Comparison of ENCODE assay signal across 22 cellular contexts in the genomic region with DNA sequence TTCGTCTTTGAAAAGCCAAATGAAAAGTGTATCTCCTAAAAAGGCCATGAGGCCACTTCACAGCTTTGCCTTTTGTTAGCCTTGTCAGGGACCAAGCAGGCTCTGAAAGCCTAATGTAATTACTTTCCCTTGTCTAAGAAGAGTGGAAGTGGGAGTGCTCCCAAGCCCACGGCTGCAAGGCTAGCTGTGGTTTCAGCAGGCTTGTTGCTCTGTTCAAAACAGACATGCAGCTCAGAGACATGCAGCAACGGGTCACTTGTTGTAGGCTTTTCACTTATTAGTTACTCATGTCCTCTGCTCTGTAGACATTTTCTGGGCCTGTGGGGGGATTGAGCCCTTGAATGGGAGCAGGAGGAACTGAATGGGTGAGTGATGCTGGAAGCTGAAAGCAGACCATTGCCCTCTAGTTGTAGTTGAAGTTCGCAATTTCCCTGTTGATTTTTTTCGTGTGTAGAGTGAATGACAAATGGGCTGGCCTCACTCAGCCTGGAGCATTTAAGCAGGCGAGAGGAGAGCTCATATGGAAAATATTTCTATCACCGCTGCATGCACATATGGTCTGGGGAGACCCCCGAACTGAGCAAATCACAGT.
DNase-seq lines count a peak whose midpoint lies in the region; ATAC-seq and TF ChIP-seq lines count a peak whose summit lies in the region.
"Had no signal": no experiment of that assay in that cellular context is flagged by ENCODE, and none has a peak within 500 bp of the region (broad histone marks: within the 10 kb centered on the region; RNA-seq: fewer than 3 reads in every experiment).

No MANE protein-coding gene starts in this region.

- peak overlapping the region; percentile 56 for H3K4me2 ChIP-seq in neural progenitor cell

- ATAC-seq in Right ventricle myocardium inferior, result no peak
- ATAC-seq: lower lobe of right lung had no signal

- no peaks in the 10 kb centered on the region for H3K27me3 ChIP-seq in left ventricle myocardium inferior (ENCODE audit: low read depth)
- H3K27me3 ChIP-seq in esophagus muscularis mucosa, result no peaks in the 10 kb centered on the region
- H3K27me3 ChIP-seq in neural progenitor cell, result no peaks in the 10 kb centered on the region
- H3K27me3 ChIP-seq: adrenal gland, upper lobe of left lung had no signal

- H3F3A ChIP-seq in neural progenitor cell (ENCODE audit: low read depth), result peaks cover 19% of the 10 kb centered on the region

- intact Hi-C loops in left ventricle myocardium inferior (cut with micrococcal nuclease) (no loop called here), Right ventricle myocardium inferior (cut with DNase I) (loop anchor here (5.0 kb wide), 4 partner anchors 46 to 104 kb away; no protein-coding TSS in a partner anchor), esophagus muscularis mucosa (cut with DNase I) (no loop called here)

- no peak for TF ChIP-seq POLR2A in esophagus muscularis mucosa (IDR thresholded peaks at IDR 0.05; ENCODE audit: low read depth)

- peak overlapping the region; percentile 90 for H3K27ac Mint-ChIP-seq in neural progenitor cell
- H3K27ac Mint-ChIP-seq: activated CD4-positive, alpha-beta memory T cell treated with anti-CD3 and anti-CD28 coated beads, Interleukin-2, amount 10 ng/mL, durations not matched to agents 7 days and 5 days; CD14-positive monocyte had no signal

- H3K4me3 ChIP-seq in left ventricle myocardium inferior (no peak overlapping the region), esophagus muscularis mucosa (no peak overlapping the region), neural progenitor cell (peak overlapping the region; percentile 8)
- H3K4me3 ChIP-seq: adrenal gland, GM23248, lower lobe of right lung, upper lobe of left lung had no signal

- TF ChIP-seq EP300 in esophagus muscularis mucosa (IDR thresholded peaks at IDR 0.05), result no peak

- H3K27ac ChIP-seq in left ventricle myocardium inferior (replicated peaks) (peak overlapping the region; percentile 89), esophagus muscularis mucosa (replicated peaks in 1 of 4) (no peak overlapping the region), neural progenitor cell (no peak overlapping the region)
- H3K27ac ChIP-seq: adrenal gland, GM23248, lower lobe of right lung, RWPE1, upper lobe of left lung had no signal

- no peaks in the 10 kb centered on the region for H3K36me3 Mint-ChIP-seq in neural progenitor cell
- H3K36me3 Mint-ChIP-seq: CD14-positive monocyte had no signal

- no peaks in the 10 kb centered on the region for H3K79me2 ChIP-seq in neural progenitor cell (ENCODE audit: low read depth)

- no peak overlapping the region for H3K9ac ChIP-seq in neural progenitor cell
- H3K9ac ChIP-seq: GM23248 had no signal

- WGBS in esophagus muscularis mucosa, result 78% methylated on average over 8 of the region's 8 CpGs

- TF ChIP-seq CTCF in left ventricle myocardium inferior (IDR thresholded peaks at IDR 0.05; ENCODE audit: borderline replicate concordance) (no peak), esophagus muscularis mucosa (IDR thresholded peaks at IDR 0.05) (no peak), neural progenitor cell (IDR thresholded peaks at IDR 0.05) (no peak)

- peaks cover 44% of the 10 kb centered on the region for H3K4me1 ChIP-seq in left ventricle myocardium inferior
- peaks cover 3 to 10% (median 7%) of the 10 kb centered on the region in 4 donors for H3K4me1 ChIP-seq in esophagus muscularis mucosa
- H3K4me1 ChIP-seq in neural progenitor cell, result peaks cover 34% of the 10 kb centered on the region
- H3K4me1 ChIP-seq: lower lobe of right lung, upper lobe of left lung had no signal

- H3K4me1 Mint-ChIP-seq in neural progenitor cell, result peaks cover 26% of the 10 kb centered on the region
- H3K4me1 Mint-ChIP-seq: activated CD4-positive, alpha-beta memory T cell treated with anti-CD3 and anti-CD28 coated beads, Interleukin-2, amount 10 ng/mL, durations not matched to agents 7 days and 5 days; CD14-positive monocyte had no signal

- H3K27me3 Mint-ChIP-seq in neural progenitor cell (ENCODE audit: insufficient read depth, low read depth), result peaks cover 9% of the 10 kb centered on the region

- no peak for DNase-seq in left ventricle myocardium inferior
- no peak for DNase-seq in Right ventricle myocardium inferior (ENCODE audit: missing footprints)
- peak; percentile 74 for DNase-seq in esophagus muscularis mucosa (ENCODE audit: extremely low spot score)
- DNase-seq in neural progenitor cell (ENCODE audit: low spot score), result peak; percentile 47
- no peak for DNase-seq in HK-2 (ENCODE audit: unreplicated experiment)
- no peak for DNase-seq in NCI-H2081 (lab: John Stamatoyannopoulos, UW)
- no peak for DNase-seq in glomerular visceral epithelial cell (ENCODE audit: extremely low spot score)
- DNase-seq: activated CD4-positive, alpha-beta memory T cell treated with anti-CD3 and anti-CD28 coated beads, Interleukin-2, amount 10 ng/mL, durations not matched to agents 7 days and 5 days; cortex of kidney; GM23248; hippocampal formation; lower lobe of right lung; NCI-H1092 treated with DMSO at 0.1 percent for 48 hours; NCI-H2081 treated with DMSO at 0.1 percent for 48 hours; NCI-H69; nucleus accumbens; stimulated activated CD4-positive, alpha-beta T cell treated with anti-CD3 and anti-CD28 coated beads, Interleukin-12 subunit alpha, Interleukin-12 subunit beta, amount 100 ng/mL, for 4 hours; T1000; upper lobe of left lung had no signal

- peak overlapping the region; percentile 66 for H2AFZ ChIP-seq in neural progenitor cell (replicated peaks)
- H2AFZ ChIP-seq: GM23248 had no signal

- no peaks in the 10 kb centered on the region for H3K9me3 Mint-ChIP-seq in neural progenitor cell
- H3K9me3 Mint-ChIP-seq: activated CD4-positive, alpha-beta memory T cell treated with anti-CD3 and anti-CD28 coated beads, Interleukin-2, amount 10 ng/mL, durations not matched to agents 7 days and 5 days had no signal

- peaks cover 3% of the 10 kb centered on the region for H3K36me3 ChIP-seq in left ventricle myocardium inferior
- no peaks in the 10 kb centered on the region for H3K36me3 ChIP-seq in esophagus muscularis mucosa
- H3K36me3 ChIP-seq in neural progenitor cell, result no peaks in the 10 kb centered on the region
- H3K36me3 ChIP-seq: adrenal gland, lower lobe of right lung, upper lobe of left lung had no signal

- H4K20me1 ChIP-seq in neural progenitor cell (ENCODE audit: low read depth), result no peaks in the 10 kb centered on the region

- H3K4me3 Mint-ChIP-seq in neural progenitor cell, result no peak overlapping the region
- H3K4me3 Mint-ChIP-seq: activated CD4-positive, alpha-beta memory T cell treated with anti-CD3 and anti-CD28 coated beads, Interleukin-2, amount 10 ng/mL, durations not matched to agents 7 days and 5 days; CD14-positive monocyte had no signal

- no peaks in the 10 kb centered on the region for H3K9me3 ChIP-seq in left ventricle myocardium inferior (replicated peaks)
- H3K9me3 ChIP-seq in esophagus muscularis mucosa, result no peaks in the 10 kb centered on the region
- H3K9me3 ChIP-seq in neural progenitor cell (ENCODE audit: low read depth), result no peaks in the 10 kb centered on the region
- H3K9me3 ChIP-seq: adrenal gland, lower lobe of right lung, upper lobe of left lung had no signal

Comparison
In these comparisons a context has a peak if more than half of its experiments do, and no peak if none do; other contexts are left out.
1. DNase-seq: peak in esophagus muscularis mucosa (single experiment) and neural progenitor cell (single experiment); none in left ventricle myocardium inferior (single experiment), Right ventricle myocardium inferior (single experiment), HK-2 (single experiment), NCI-H2081 (0 of 2) and glomerular visceral epithelial cell (single experiment).